In the genomic region with DNA sequence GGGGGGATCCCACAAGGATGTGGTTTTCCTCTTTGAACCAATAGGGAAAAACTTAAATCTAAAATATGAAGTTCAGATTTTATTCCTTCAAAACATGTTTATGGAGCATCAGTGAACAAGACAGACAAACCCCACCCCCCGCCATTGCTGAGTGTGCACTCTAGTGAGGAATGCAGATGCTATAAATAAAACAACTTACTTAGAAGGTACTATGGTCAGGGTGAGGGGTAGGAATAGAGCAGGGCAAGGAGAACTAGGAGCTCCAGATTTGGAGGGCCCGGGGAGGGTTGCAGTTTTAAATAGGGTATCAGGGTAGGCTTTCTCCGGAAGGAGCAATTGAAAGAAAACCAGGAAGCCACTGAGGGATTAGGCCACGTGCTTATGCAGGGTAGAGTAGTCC, we compare ENCODE assay signal across 25 cellular contexts.
"Had no signal": no experiment of that assay in that cellular context is flagged by ENCODE, and none has a peak within 500 bp of the region (broad histone marks: within the 10 kb centered on the region; RNA-seq: fewer than 3 reads in every experiment).

No MANE protein-coding gene starts in this region.

- H3K4me3 ChIP-seq: adrenal gland, body of pancreas, colonic mucosa had no signal

- H3K27me3 ChIP-seq: adrenal gland, body of pancreas, colonic mucosa had no signal

- ATAC-seq: activated CD4-positive, alpha-beta T cell treated with anti-CD3 and anti-CD28 coated beads for 36 hours; activated CD8-positive, alpha-beta memory T cell treated with anti-CD3 and anti-CD28 coated beads, Interleukin-2, amount 10 ng/mL, durations not matched to agents 7 days and 5 days; activated CD8-positive, alpha-beta T cell treated with anti-CD3 and anti-CD28 coated beads, Interleukin-2, amount 10 ng/mL, durations not matched to agents 7 days and 5 days; activated naive CD8-positive, alpha-beta T cell treated with anti-CD3 and anti-CD28 coated beads, Interleukin-2, amount 50 U/mL, for 24 hours; body of pancreas; esophagus mucosa had no signal

- H3K27ac ChIP-seq: adrenal gland, body of pancreas, colonic mucosa had no signal

- H3K9me3 ChIP-seq: adrenal gland, body of pancreas, colonic mucosa had no signal

- H3K4me1 ChIP-seq: adrenal gland, body of pancreas, colonic mucosa had no signal

- H3K36me3 ChIP-seq: adrenal gland, colonic mucosa had no signal

- DNase-seq: activated CD4-positive, alpha-beta memory T cell treated with anti-CD3 and anti-CD28 coated beads for 36 hours; activated CD4-positive, alpha-beta T cell treated with anti-CD3 and anti-CD28 coated beads for 36 hours; activated CD4-positive, alpha-beta T cell treated with anti-CD3 and anti-CD28 coated beads, Interleukin-2, amount 10 ng/mL, durations not matched to agents 24 days and 14 days; activated CD4-positive, CD25-positive, alpha-beta regulatory T cell; activated CD4-positive, CD25-positive, alpha-beta regulatory T cell treated with anti-CD3 and anti-CD28 coated beads, Interleukin-2, amount 50 U/mL, for 72 hours; activated CD8-positive, alpha-beta memory T cell treated with anti-CD3 and anti-CD28 coated beads, Interleukin-2, amount 10 ng/mL, durations not matched to agents 7 days and 5 days; activated CD8-positive, alpha-beta memory T cell treated with anti-CD3 and anti-CD28 coated beads, Interleukin-2, amount 50 U/mL, for 4 hours; activated CD8-positive, alpha-beta T cell treated with anti-CD3 and anti-CD28 coated beads, Interleukin-2, amount 10 ng/mL, durations not matched to agents 7 days and 5 days; activated effector memory CD4-positive, alpha-beta T cell treated with anti-CD3 and anti-CD28 coated beads, Interleukin-2, amount 50 U/mL, for 16 hours; activated naive CD4-positive, alpha-beta T cell treated with anti-CD3 and anti-CD28 coated beads for 36 hours; activated naive CD8-positive, alpha-beta T cell treated with anti-CD3 and anti-CD28 coated beads for 36 hours; activated naive CD8-positive, alpha-beta T cell treated with anti-CD3 and anti-CD28 coated beads, Interleukin-2, amount 50 U/mL, for 24 hours; activated T-cell treated with anti-CD3 and anti-CD28 coated beads, Interleukin-2, amount 50 U/mL, for 1 hour; activated T-cell treated with anti-CD3 and anti-CD28 coated beads, Interleukin-2, amount 50 U/mL, for 48 hours; adrenal gland; amygdala; aorta; body of pancreas; central memory CD4-positive, alpha-beta T cell; cerebellar nuclear complex; colonic mucosa; effector CD8-positive, alpha-beta T cell; foreskin fibroblast; T-helper 2 cell had no signal
